ENCODE assay signal across 8 cellular contexts in genomic region chr17:2710804-2711607, GRCh38.
A peak's percentile ranks its signal among the peaks of the same experiment; 100 is the strongest.
DNase-seq lines count a peak whose midpoint lies in the region; ATAC-seq and TF ChIP-seq lines count a peak whose summit lies in the region.

No MANE protein-coding gene starts in this region.

- peak overlapping the region; percentile 98 for H3K4me3 ChIP-seq in HFF-Myc (replicated peaks; ENCODE audit: low read depth, low read length)
- peak overlapping the region; percentile 99 for H3K4me3 ChIP-seq in OCI-LY3 (ENCODE audit: low read length)
- peak overlapping the region; percentile 68 for H3K4me3 ChIP-seq in astrocyte of the spinal cord (ENCODE audit: low read depth, low read length)

- H3K4me2 ChIP-seq in OCI-LY3 (ENCODE audit: low read length), result peak overlapping the region; percentile 94

- H3K27ac ChIP-seq in OCI-LY3 (ENCODE audit: low read length), result peak overlapping the region; percentile 68

- H2AFZ ChIP-seq in OCI-LY3 (ENCODE audit: low read depth, low read length), result no peak overlapping the region

- H3K9ac ChIP-seq in OCI-LY3 (ENCODE audit: low read length), result peak overlapping the region; percentile 87

- peaks cover 48% of the 10 kb centered on the region for H4K20me1 ChIP-seq in OCI-LY3 (ENCODE audit: insufficient read depth, low read length)

- DNase-seq in HFF-Myc (ENCODE audit: extremely low read depth, low read depth) (no peak), astrocyte of the spinal cord (ENCODE audit: low read depth, low spot score) (no peak), kidney tubule cell (ENCODE audit: low spot score) (peak; percentile 50), cerebellar nuclear complex (lab: John Stamatoyannopoulos, UW) (no peak), SIG-M5 (lab: John Stamatoyannopoulos, UW) (no peak)
- DNase-seq in stimulated activated CD4-positive, alpha-beta T cell treated with anti-CD3 and anti-CD28 coated beads, Interleukin-4, amount 100 ng/mL, for 4 hours, result peak; percentile 30 to 51

- TF ChIP-seq CTCF in HFF-Myc (IDR thresholded peaks at IDR 0.05; ENCODE audit: low read depth, low read length, missing control alignments), result no peak
- TF ChIP-seq CTCF in OCI-LY3 (IDR thresholded peaks at IDR 0.05; ENCODE audit: low read depth, low read length), result no peak
- no peak for TF ChIP-seq CTCF in astrocyte of the spinal cord (IDR thresholded peaks at IDR 0.05; ENCODE audit: low read depth, low read length)

- H3K4me1 ChIP-seq in OCI-LY3 (ENCODE audit: low read length), result peaks cover 16% of the 10 kb centered on the region

- in situ Hi-C loops in astrocyte of the spinal cord (cut with HindIII; ENCODE audit: low sequenced_read_pairs), result no loop called here

- ATAC-seq in GM18498 (IDR thresholded peaks at IDR 0.05; ENCODE audit: unreplicated experiment), result peak; percentile 34

- H3K79me2 ChIP-seq in OCI-LY3 (ENCODE audit: low read length), result peaks cover 69% of the 10 kb centered on the region

- H3K27me3 ChIP-seq in OCI-LY3 (ENCODE audit: low read depth, low read length), result no peaks in the 10 kb centered on the region

- H3K36me3 ChIP-seq in OCI-LY3 (replicated peaks; ENCODE audit: low read depth, low read length), result no peaks in the 10 kb centered on the region

- H3K9me3 ChIP-seq in OCI-LY3 (ENCODE audit: insufficient read depth, low read length), result no peaks in the 10 kb centered on the region

Comparison
In these comparisons a context has a peak if more than half of its experiments do, and no peak if none do; other contexts are left out.
1. DNase-seq: peak in kidney tubule cell (single experiment) and stimulated activated CD4-positive, alpha-beta T cell treated with anti-CD3 and anti-CD28 coated beads, Interleukin-4, amount 100 ng/mL, for 4 hours (2 of 2); none in HFF-Myc (single experiment), astrocyte of the spinal cord (single experiment), cerebellar nuclear complex (0 of 2) and SIG-M5 (single experiment).
2. Peak in every context shown above with its lines, with median percentiles within 50 percentile points of each other: H3K4me3 ChIP-seq.